In genomic region chr4:158519226-158519625, GRCh38 we compare ENCODE assay signal across 22 cellular contexts. TPM values are rescaled to one million over a fixed set of nuclear protein-coding genes. Genes with fewer than 3 reads are reported as not detected.
DNase-seq lines count a peak whose midpoint lies in the region; ATAC-seq, FAIRE-seq and TF ChIP-seq lines count a peak whose summit lies in the region.
"Had no signal": no experiment of that assay in that cellular context is flagged by ENCODE, and none has a peak within 500 bp of the region (broad histone marks: within the 10 kb centered on the region; RNA-seq: fewer than 3 reads in every experiment).

No MANE protein-coding gene starts in this region.

- no peak overlapping the region for H3K4ac ChIP-seq in H1 (replicated peaks; ENCODE audit: insufficient read length, low read depth, low read length)

- H3K9me3 ChIP-seq in H1 (ENCODE audit: insufficient read depth in 2 of 2, low read depth in 1 of 2, low read length in 1 of 2): no peaks in the 10 kb centered on the region
- H3K9me3 ChIP-seq in upper lobe of right lung: no peaks in the 10 kb centered on the region
- H3K9me3 ChIP-seq: HAP-1 had no signal

- no peak overlapping the region for H3K27ac ChIP-seq in H1 (ENCODE audit: low read depth, low read length)
- no peak overlapping the region for H3K27ac ChIP-seq in upper lobe of right lung

- no peak overlapping the region for H3K27ac Mint-ChIP-seq in activated naive CD8-positive, alpha-beta T cell treated with anti-CD3 and anti-CD28 coated beads, Interleukin-2, amount 50 U/mL, for 24 hours
- H3K27ac Mint-ChIP-seq: CD4-positive, alpha-beta memory T cell; GM23338; HFFc6 had no signal

- no peak overlapping the region for H2BK12ac ChIP-seq in H1 (ENCODE audit: low read depth, low read length)

- no peak for ATAC-seq in activated naive CD8-positive, alpha-beta T cell treated with anti-CD3 and anti-CD28 coated beads, Interleukin-2, amount 50 U/mL, for 24 hours
- ATAC-seq in GM19035 (IDR thresholded peaks at IDR 0.05; ENCODE audit: unreplicated experiment): no peak
- no peak for ATAC-seq in upper lobe of right lung
- ATAC-seq: GM23338 had no signal

- H2BK15ac ChIP-seq in H1 (ENCODE audit: low read length): no peak overlapping the region

- no peak overlapping the region for H3K4me3 Mint-ChIP-seq in activated naive CD8-positive, alpha-beta T cell treated with anti-CD3 and anti-CD28 coated beads, Interleukin-2, amount 50 U/mL, for 24 hours
- H3K4me3 Mint-ChIP-seq: CD4-positive, alpha-beta memory T cell; GM23338; HFFc6 had no signal

- DNase-seq in DMS153 (lab: John Stamatoyannopoulos, UW) (peak; percentile 69), DMS153 treated with DMSO at 0.1 percent for 48 hours (lab: John Stamatoyannopoulos, UW; ENCODE audit: unreplicated experiment) (peak; percentile 59), NCI-H774 (lab: John Stamatoyannopoulos, UW) (peak; percentile 7), H1 (ENCODE audit: low read depth in 1 of 2, low spot score in 2 of 2) (no peak), islet precursor cell (no peak), upper lobe of right lung (no peak)
- no peak for DNase-seq in activated naive CD8-positive, alpha-beta T cell treated with anti-CD3 and anti-CD28 coated beads, Interleukin-2, amount 50 U/mL, for 24 hours
- DNase-seq: C1 segment of cervical spinal cord; Calu3; CD4-positive, alpha-beta memory T cell; COR-L47; DND-41; HFFc6 had no signal

- no peak overlapping the region for H2BK5ac ChIP-seq in H1 (ENCODE audit: low read depth, low read length)

- no peaks in the 10 kb centered on the region for H3K79me1 ChIP-seq in H1 (ENCODE audit: low read depth, low read length)

- no peaks in the 10 kb centered on the region for H3K4me1 Mint-ChIP-seq in activated naive CD8-positive, alpha-beta T cell treated with anti-CD3 and anti-CD28 coated beads, Interleukin-2, amount 50 U/mL, for 24 hours
- H3K4me1 Mint-ChIP-seq: CD4-positive, alpha-beta memory T cell had no signal

- no peaks in the 10 kb centered on the region for H3K79me2 ChIP-seq in H1 (ENCODE audit: control insufficient read depth in 1 of 2, insufficient read depth in 2 of 2, low read length in 2 of 2)

- CTCF ChIA-PET in H1 (lab: Charles Lee; ENCODE audit: partially characterized antibody): interaction anchor here (1.0 to 1.2 kb wide), 3 partner anchors 13 to 100 kb away, joined by 3 to 5 read pairs (median 3); no protein-coding TSS in a partner anchor

- TF ChIP-seq CTCF in H1 (IDR thresholded peaks at IDR 0.05; ENCODE audit: control extremely low read depth in 1 of 3, insufficient read depth in 1 of 3, low read depth in 1 of 3, low read length in 3 of 3) (no peak), upper lobe of right lung (IDR thresholded peaks at IDR 0.05) (no peak)

- H2BK20ac ChIP-seq in H1 (ENCODE audit: low read length): no peak overlapping the region

- POLR2A ChIA-PET in H1 (lab: Charles Lee; ENCODE audit: partially characterized antibody): no interaction called here

- H3K4me2 ChIP-seq in H1 (ENCODE audit: insufficient read depth in 1 of 2, low read depth in 2 of 2, low read length in 2 of 2): no peak overlapping the region
- H3K4me2 ChIP-seq: GM23338 had no signal

- H3K4me3 ChIP-seq in H1 (ENCODE audit: extremely low read depth in 1 of 4, insufficient read depth in 2 of 4, low read depth in 3 of 4, low read length in 4 of 4) (no peak overlapping the region), upper lobe of right lung (no peak overlapping the region)
- H3K4me3 ChIP-seq: GM23338, HAP-1 had no signal

- no peak for TF ChIP-seq EP300 in H1 (IDR thresholded peaks at IDR 0.05; ENCODE audit: borderline replicate concordance in 1 of 2, low read depth in 2 of 2, low read length in 2 of 2)

- no peaks in the 10 kb centered on the region for H3K36me3 Mint-ChIP-seq in activated naive CD8-positive, alpha-beta T cell treated with anti-CD3 and anti-CD28 coated beads, Interleukin-2, amount 50 U/mL, for 24 hours (ENCODE audit: low read depth)
- H3K36me3 Mint-ChIP-seq: CD4-positive, alpha-beta memory T cell had no signal

- intact Hi-C loops in upper lobe of right lung (cut with DNase I): no loop called here

- 79% methylated on average over 7 of the region's 7 CpGs; no CpG with 5 or more reads in 1 of the 2 experiments for WGBS in H1 (ENCODE audit: extremely low coverage in 1 of 2, insufficient coverage in 1 of 2, insufficient read length in 1 of 2, insufficient replicate concordance in 2 of 2, low coverage in 1 of 2, low lambda C conversion rate in 2 of 2, missing lambda C conversion rate in 1 of 2), 2 experiments

- no peak overlapping the region for H4K8ac ChIP-seq in H1 (ENCODE audit: extremely low read depth, insufficient read depth, low read length)

- H3K56ac ChIP-seq in H1 (replicated peaks; ENCODE audit: insufficient read length, low read depth, low read length): no peak overlapping the region

- no peak for FAIRE-seq in H1 (lab: Jason Lieb, UNC)
- FAIRE-seq: G401.6, GM12892, GM19239, H54 had no signal

- no peak overlapping the region for H3K9ac ChIP-seq in H1 (replicated peaks in 1 of 4; ENCODE audit: extremely low read depth in 1 of 4, low read depth in 3 of 4, low read length in 3 of 4)

- no peaks in the 10 kb centered on the region for H4K20me1 ChIP-seq in H1 (replicated peaks in 1 of 2; ENCODE audit: control insufficient read depth in 1 of 2, insufficient read depth in 2 of 2, low read length in 2 of 2)

- no peaks in the 10 kb centered on the region for H3K23me2 ChIP-seq in H1 (ENCODE audit: low read depth, low read length)

- H2BK120ac ChIP-seq in H1 (replicated peaks; ENCODE audit: low read depth, low read length): no peak overlapping the region

- no peaks in the 10 kb centered on the region for H3K9me3 Mint-ChIP-seq in activated naive CD8-positive, alpha-beta T cell treated with anti-CD3 and anti-CD28 coated beads, Interleukin-2, amount 50 U/mL, for 24 hours
- H3K9me3 Mint-ChIP-seq: CD4-positive, alpha-beta memory T cell; GM23338; HFFc6 had no signal

- H4K5ac ChIP-seq in H1 (ENCODE audit: insufficient read length, low read depth, low read length): no peak overlapping the region

- no peak overlapping the region for H3K14ac ChIP-seq in H1 (ENCODE audit: insufficient read length)

- H2AFZ ChIP-seq in H1 (ENCODE audit: low read length): 0 out of 2 replicates have a peak overlapping the region, but pooled peaks have one; percentile 8
- H2AFZ ChIP-seq: GM23338 had no signal

- no peak overlapping the region for H3K23ac ChIP-seq in H1 (ENCODE audit: insufficient read length)

- no peak for TF ChIP-seq POLR2A in H1 (IDR thresholded peaks at IDR 0.05; ENCODE audit: control extremely low read depth in 1 of 2, low read depth in 2 of 2, low read length in 2 of 2)

- TF ChIP-seq RAD21 in H1 (IDR thresholded peaks at IDR 0.05 in 1 of 2, conservative IDR thresholded peaks at IDR 0.05 in 1 of 2; ENCODE audit: low read depth in 2 of 2, low read length in 2 of 2): no peak

- no peak overlapping the region for H3K18ac ChIP-seq in H1 (ENCODE audit: extremely low read depth, low read length)

- H3K36me3 ChIP-seq in H1 (ENCODE audit: control insufficient read depth in 2 of 4, insufficient read depth in 4 of 4, low read length in 3 of 4): no peaks in the 10 kb centered on the region
- no peaks in the 10 kb centered on the region for H3K36me3 ChIP-seq in upper lobe of right lung
- H3K36me3 ChIP-seq: HAP-1 had no signal

- peaks cover 2% of the 10 kb centered on the region for H3K27me3 Mint-ChIP-seq in activated naive CD8-positive, alpha-beta T cell treated with anti-CD3 and anti-CD28 coated beads, Interleukin-2, amount 50 U/mL, for 24 hours
- H3K27me3 Mint-ChIP-seq: CD4-positive, alpha-beta memory T cell had no signal

- no peaks in the 10 kb centered on the region for H3K27me3 ChIP-seq in H1 (replicated peaks in 1 of 4; ENCODE audit: control insufficient read depth in 3 of 4, extremely low read depth in 1 of 4, insufficient read depth in 3 of 4, low read length in 3 of 4)
- no peaks in the 10 kb centered on the region for H3K27me3 ChIP-seq in upper lobe of right lung

- H3K4me1 ChIP-seq in H1 (replicated peaks in 1 of 4; ENCODE audit: control insufficient read depth in 3 of 4, insufficient read depth in 4 of 4, low read length in 3 of 4) (no peaks in the 10 kb centered on the region; a peak in 1 of 7 replicates), upper lobe of right lung (no peaks in the 10 kb centered on the region)

- no peak overlapping the region for H2AK5ac ChIP-seq in H1 (ENCODE audit: low read depth, low read length)

- no peak overlapping the region for H4K91ac ChIP-seq in H1 (replicated peaks; ENCODE audit: insufficient read length, low read length)

TF ChIP-seq in H1, 55 proteins besides CTCF, POLR2A, EP300 and RAD21:
- no peak for TF ChIP-seq CTBP2 (IDR thresholded peaks at IDR 0.05; ENCODE audit: borderline replicate concordance, insufficient read depth, insufficient read length, low read length)
- TF ChIP-seq SP1 (IDR thresholded peaks at IDR 0.05; ENCODE audit: low read depth, low read length): no peak
- TF ChIP-seq E2F6 (IDR thresholded peaks at IDR 0.05): no peak
- no peak for TF ChIP-seq KDM4A (IDR thresholded peaks at IDR 0.05; ENCODE audit: low read depth, low read length, severe bottlenecking)

RNA-seq across cellular contexts. Expression of gene RXFP1, which starts 2.5 kb away (rescaled TPM):
- 0.56 and 0.57 TPM in 2 replicates for total RNA-seq in H1 (2021; fragmentation: NEBNext Ultra II Directional; extraction: Animal tissue kit (Norgen Biotek cat#: 25700))
- polyA plus RNA-seq in H1 (2011; rRNA removed): 0.13 and 0.14 TPM in 2 replicates
- polyA plus RNA-seq in H1 (2011; cell fraction: cytosol; rRNA removed): 0.16 TPM
- polyA plus RNA-seq in H1 (2011; cell fraction: nucleus; rRNA removed): 0.06 TPM
- polyA plus RNA-seq in H1 (2012, experiment 1 of 2): 0.13 to 0.29 TPM (median 0.17 TPM) in 4 replicates
- polyA plus RNA-seq in H1 (2012, experiment 2 of 2): 0.07 TPM
- 0.20 TPM for polyA plus RNA-seq in H1 (2013, experiment 1 of 2)
- polyA plus RNA-seq in H1 (2013, experiment 2 of 2): 0.15 TPM
- polyA minus RNA-seq in H1 (2011; rRNA and poly(A)+ RNA removed): 0.09 and 0.17 TPM in 2 replicates
- polyA minus RNA-seq in H1 (2011; cell fraction: cytosol; rRNA and poly(A)+ RNA removed): not detected
- polyA minus RNA-seq in H1 (2011; cell fraction: nucleus; rRNA and poly(A)+ RNA removed): not detected
- 7.9 TPM for total RNA-seq in upper lobe of right lung
- total RNA-seq: A172; A673; Calu3; CD4-positive, alpha-beta memory T cell; HFFc6 had no signal
- polyA plus RNA-seq: CD4-positive, alpha-beta memory T cell; GM23338 had no signal

Comparison
In these comparisons a context has a peak if more than half of its experiments do, and no peak if none do; other contexts are left out.
1. DNase-seq: peak in DMS153 (single experiment), DMS153 treated with DMSO at 0.1 percent for 48 hours (single experiment) and NCI-H774 (single experiment); none in H1 (0 of 2), activated naive CD8-positive, alpha-beta T cell treated with anti-CD3 and anti-CD28 coated beads, Interleukin-2, amount 50 U/mL, for 24 hours (single experiment), islet precursor cell (single experiment) and upper lobe of right lung (single experiment).